ENCODE assay signal across 2 cellular contexts in the genomic region with DNA sequence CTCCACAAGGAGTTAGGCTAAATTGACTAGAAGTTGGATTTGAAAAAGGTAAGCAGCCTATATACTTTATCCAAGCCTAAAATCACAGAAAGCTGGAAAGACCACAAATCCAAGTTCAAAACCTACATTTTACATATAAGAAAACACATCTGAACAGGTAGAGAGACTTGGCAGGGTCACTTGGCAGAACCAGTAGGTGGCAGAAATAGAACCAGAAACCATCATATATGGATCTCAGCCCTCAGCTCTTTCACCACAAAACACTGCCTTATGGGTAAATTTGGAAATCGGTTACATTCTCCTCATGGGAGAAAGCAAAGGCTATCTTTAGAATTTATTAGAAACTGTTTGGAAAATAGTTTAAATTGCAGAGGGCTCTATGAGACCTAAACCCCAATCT.
TF ChIP-seq lines count a peak whose summit lies in the region.

No MANE protein-coding gene starts in this region.

TF ChIP-seq in K562, 482 proteins besides CTCF, POLR2A, EP300 and RAD21:
- TF ChIP-seq RNF2 (IDR thresholded peaks at IDR 0.05) (no peak), PCBP1 (IDR thresholded peaks at IDR 0.05; ENCODE audit: low read depth, low read length, poor library complexity, severe bottlenecking) (no peak), ZNF444 (CRISPR knock-in tag; IDR thresholded peaks at IDR 0.05) (no peak)

TF ChIP-seq in HepG2, 621 proteins besides CTCF, POLR2A, EP300 and RAD21:
- peak; percentile 40 for TF ChIP-seq STAG1 (CRISPR knock-in tag; IDR thresholded peaks at IDR 0.05)
- TF ChIP-seq ZMYM3 (CRISPR knock-in tag; IDR thresholded peaks at IDR 0.05), result no peak
- 0 out of 2 replicates have a peak, but pooled peaks have one; percentile 16 for TF ChIP-seq ZNF143 (CRISPR knock-in tag; IDR thresholded peaks at IDR 0.05)
